In genomic region chr11:128492461-128492860, GRCh38 we compare ENCODE assay signal across 10 cellular contexts.
DNase-seq lines count a peak whose midpoint lies in the region; ATAC-seq and TF ChIP-seq lines count a peak whose summit lies in the region.
"Had no signal": no experiment of that assay in that cellular context is flagged by ENCODE, and none has a peak within 500 bp of the region (broad histone marks: within the 10 kb centered on the region; RNA-seq: fewer than 3 reads in every experiment).

No MANE protein-coding gene starts in this region.

- CTCF ChIA-PET in activated CD8-positive, alpha-beta T cell treated with anti-CD3 and anti-CD28 coated beads for 36 hours (lab: Charles Lee): interaction anchor here (0.8 to 6.7 kb wide), 11 partner anchors 12 to 338 kb away, joined by 3 to 32 read pairs (median 4); no protein-coding TSS in a partner anchor

- H3K27me3 ChIP-seq in left ventricle myocardium inferior (ENCODE audit: low read depth): no peaks in the 10 kb centered on the region
- H3K27me3 ChIP-seq: body of pancreas had no signal

- no peaks in the 10 kb centered on the region for H3K9me3 ChIP-seq in left ventricle myocardium inferior (replicated peaks)
- H3K9me3 ChIP-seq: body of pancreas had no signal

- H3K27ac ChIP-seq in left ventricle myocardium inferior (replicated peaks): peak overlapping the region; percentile 97
- H3K27ac ChIP-seq in urinary bladder (ENCODE audit: low read depth): peak overlapping the region; percentile 63
- H3K27ac ChIP-seq: body of pancreas, SK-N-MC had no signal

- no peak for ATAC-seq in Right ventricle myocardium inferior
- no peak for ATAC-seq in activated CD8-positive, alpha-beta T cell treated with anti-CD3 and anti-CD28 coated beads for 36 hours
- no peak for ATAC-seq in GM18520 (IDR thresholded peaks at IDR 0.05; ENCODE audit: unreplicated experiment)
- ATAC-seq: body of pancreas had no signal

- DNase-seq in left ventricle myocardium inferior: no peak
- no peak for DNase-seq in Right ventricle myocardium inferior (ENCODE audit: missing footprints)
- no peak for DNase-seq in activated CD8-positive, alpha-beta T cell treated with anti-CD3 and anti-CD28 coated beads for 36 hours
- peak; percentile 55 for DNase-seq in kidney glomerular epithelial cell (lab: John Stamatoyannopoulos, UW)
- DNase-seq in NCI-H187 treated with DMSO at 0.1 percent for 48 hours (lab: John Stamatoyannopoulos, UW): no peak
- no peak for DNase-seq in NCI-H2171 (lab: John Stamatoyannopoulos, UW)
- DNase-seq: body of pancreas had no signal

- no peaks in the 10 kb centered on the region for H3K9me3 Mint-ChIP-seq in activated CD8-positive, alpha-beta T cell treated with anti-CD3 and anti-CD28 coated beads for 36 hours

- peaks cover 95% of the 10 kb centered on the region for H3K4me1 Mint-ChIP-seq in activated CD8-positive, alpha-beta T cell treated with anti-CD3 and anti-CD28 coated beads for 36 hours (ENCODE audit: low read depth)

- H3K4me3 ChIP-seq in left ventricle myocardium inferior (no peak overlapping the region), urinary bladder (ENCODE audit: low read depth, low read length) (no peak overlapping the region)
- H3K4me3 ChIP-seq: body of pancreas, SK-N-MC had no signal

- H3K36me3 Mint-ChIP-seq in activated CD8-positive, alpha-beta T cell treated with anti-CD3 and anti-CD28 coated beads for 36 hours (ENCODE audit: low read depth): peaks cover 89% of the 10 kb centered on the region

- TF ChIP-seq CTCF in left ventricle myocardium inferior (IDR thresholded peaks at IDR 0.05; ENCODE audit: borderline replicate concordance): no peak
- TF ChIP-seq CTCF in activated CD8-positive, alpha-beta T cell treated with anti-CD3 and anti-CD28 coated beads for 36 hours (IDR thresholded peaks at IDR 0.05): no peak

- peak overlapping the region; percentile 42 for H3K4me3 Mint-ChIP-seq in activated CD8-positive, alpha-beta T cell treated with anti-CD3 and anti-CD28 coated beads for 36 hours

- intact Hi-C loops in left ventricle myocardium inferior (cut with micrococcal nuclease): no loop called here
- intact Hi-C loops in Right ventricle myocardium inferior (cut with DNase I): no loop called here
- intact Hi-C loops in activated CD8-positive, alpha-beta T cell treated with anti-CD3 and anti-CD28 coated beads for 36 hours (cut with micrococcal nuclease): no loop called here

- POLR2A ChIA-PET in activated CD8-positive, alpha-beta T cell treated with anti-CD3 and anti-CD28 coated beads for 36 hours (lab: Charles Lee): interaction anchor here (1.0 to 37.3 kb wide), 10 partner anchors 5 to 197 kb away, joined by 3 to 1082 read pairs (median 9); no protein-coding TSS in a partner anchor

- peaks cover 30% of the 10 kb centered on the region for H3K36me3 ChIP-seq in left ventricle myocardium inferior
- H3K36me3 ChIP-seq in urinary bladder (ENCODE audit: insufficient read depth): peaks cover 2% of the 10 kb centered on the region

- peak overlapping the region; percentile 98 for H3K27ac Mint-ChIP-seq in activated CD8-positive, alpha-beta T cell treated with anti-CD3 and anti-CD28 coated beads for 36 hours

- H3K27me3 Mint-ChIP-seq in activated CD8-positive, alpha-beta T cell treated with anti-CD3 and anti-CD28 coated beads for 36 hours: no peaks in the 10 kb centered on the region

- H3K4me1 ChIP-seq in left ventricle myocardium inferior: peaks cover 100% of the 10 kb centered on the region
- peaks cover 13% of the 10 kb centered on the region for H3K4me1 ChIP-seq in urinary bladder (ENCODE audit: insufficient read depth)

- WGBS in urinary bladder: 73% methylated on average over 2 of the region's 2 CpGs
